In the genomic region with DNA sequence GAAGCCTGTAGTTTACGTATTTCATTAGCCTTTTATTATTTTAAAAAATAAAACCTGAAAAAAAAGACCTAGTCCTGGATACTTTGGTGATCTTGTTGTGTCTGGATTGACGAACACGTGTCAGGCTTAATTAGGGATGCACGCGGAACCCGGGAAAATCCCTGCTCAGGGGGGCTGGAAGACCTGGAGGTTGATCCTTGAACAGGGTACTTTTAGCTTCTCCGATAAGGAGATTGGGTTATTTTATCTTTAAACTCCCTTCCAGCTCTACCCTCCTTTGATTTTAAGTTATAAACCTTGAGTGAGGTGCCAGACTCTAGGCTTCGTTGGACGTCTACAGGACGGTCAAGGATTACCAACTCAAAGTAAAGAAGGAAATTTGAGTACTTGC, we compare ENCODE assay signal across 8 cellular contexts. TPM values are rescaled to one million over a fixed set of nuclear protein-coding genes. Genes with fewer than 3 reads are reported as not detected.
DNase-seq lines count a peak whose midpoint lies in the region; ATAC-seq, FAIRE-seq and TF ChIP-seq lines count a peak whose summit lies in the region.

No MANE protein-coding gene starts in this region.

- H3K9me3 Mint-ChIP-seq in astrocyte (ENCODE audit: unreplicated experiment) (no peaks in the 10 kb centered on the region), type B pancreatic cell (peaks cover 8% of the 10 kb centered on the region)

- H3K9me3 ChIP-seq in astrocyte (ENCODE audit: insufficient read depth, low read depth, low read length): peaks cover 1% of the 10 kb centered on the region
- H3K9me3 ChIP-seq in right lobe of liver: no peaks in the 10 kb centered on the region

- DNase-seq in DMS153 treated with DMSO at 0.1 percent for 48 hours (lab: John Stamatoyannopoulos, UW; ENCODE audit: unreplicated experiment) (peak; percentile 70), DMS153 (lab: John Stamatoyannopoulos, UW) (no peak), astrocyte (ENCODE audit: low read depth) (no peak), right lobe of liver (no peak), type B pancreatic cell (ENCODE audit: extremely low spot score, unreplicated experiment) (no peak)
- DNase-seq in activated CD4-positive, CD25-positive, alpha-beta regulatory T cell (lab: John Stamatoyannopoulos, UW): no peak

- peaks cover 8% of the 10 kb centered on the region for H3K4me1 ChIP-seq in astrocyte (ENCODE audit: insufficient read depth, low read length)
- peaks cover 0 to 20% (median 4%) of the 10 kb centered on the region in 4 donors for H3K4me1 ChIP-seq in right lobe of liver

- H4K20me1 ChIP-seq in astrocyte (ENCODE audit: insufficient read depth, low read length): peaks cover 8% of the 10 kb centered on the region

- H3K9ac ChIP-seq in astrocyte (ENCODE audit: low read length): peak overlapping the region; percentile 88

- TF ChIP-seq CTCF in astrocyte (IDR thresholded peaks at IDR 0.05; ENCODE audit: insufficient read depth, low read depth, low read length) (no peak), right lobe of liver (IDR thresholded peaks at IDR 0.05) (no peak), type B pancreatic cell (conservative IDR thresholded peaks at IDR 0.05) (no peak)

- intact Hi-C loops in right lobe of liver (cut with DNase I): no loop called here

- peak overlapping the region; percentile 3 for H3K27ac ChIP-seq in astrocyte (ENCODE audit: low read depth, low read length)
- H3K27ac ChIP-seq in right lobe of liver: no peak overlapping the region

- H3K4me1 Mint-ChIP-seq in astrocyte (ENCODE audit: low read depth, unreplicated experiment) (peaks cover 13% of the 10 kb centered on the region), type B pancreatic cell (ENCODE audit: unreplicated experiment) (peaks cover 24% of the 10 kb centered on the region)

- peak overlapping the region; percentile 96 for H2AFZ ChIP-seq in astrocyte (ENCODE audit: low read depth, low read length)

- H3K27me3 ChIP-seq in astrocyte (ENCODE audit: insufficient read depth, low read length) (no peaks in the 10 kb centered on the region), right lobe of liver (no peaks in the 10 kb centered on the region)

- WGBS in right lobe of liver (ENCODE audit: insufficient coverage, low coverage, low lambda C conversion rate, missing lambda C conversion rate): 7% methylated on average over 10 of the region's 10 CpGs

- peaks cover 10% of the 10 kb centered on the region for H3K36me3 ChIP-seq in astrocyte (ENCODE audit: insufficient read depth, low read length)
- H3K36me3 ChIP-seq in right lobe of liver: peaks cover 0 to 13% (median 3%) of the 10 kb centered on the region in 4 donors

- ATAC-seq in HG03135 (IDR thresholded peaks at IDR 0.05; ENCODE audit: unreplicated experiment) (peak; percentile 7), right lobe of liver (peak; percentile 1 to 8 (median 4)), HG03442 (IDR thresholded peaks at IDR 0.05; ENCODE audit: unreplicated experiment) (no peak)

- H3K4me3 ChIP-seq in astrocyte (ENCODE audit: insufficient read depth, low read depth, low read length): peak overlapping the region; percentile 89
- peak overlapping the region; percentile 90 to 97 (median 94) for H3K4me3 ChIP-seq in right lobe of liver

- peak overlapping the region; percentile 96 for H3K4me3 Mint-ChIP-seq in astrocyte (ENCODE audit: unreplicated experiment)
- H3K4me3 Mint-ChIP-seq in type B pancreatic cell: peak overlapping the region; percentile 97

- H3K27ac Mint-ChIP-seq in astrocyte (ENCODE audit: unreplicated experiment) (no peak overlapping the region), type B pancreatic cell (peak overlapping the region; percentile 45)

- H3K27me3 Mint-ChIP-seq in astrocyte (ENCODE audit: low read depth, unreplicated experiment) (no peaks in the 10 kb centered on the region), type B pancreatic cell (no peaks in the 10 kb centered on the region)

- H3K36me3 Mint-ChIP-seq in astrocyte (ENCODE audit: low read depth, unreplicated experiment) (peaks cover 17% of the 10 kb centered on the region), type B pancreatic cell (peaks cover 24% of the 10 kb centered on the region)

- H3K4me2 ChIP-seq in astrocyte (ENCODE audit: low read length): peak overlapping the region; percentile 100

- H3K79me2 ChIP-seq in astrocyte (ENCODE audit: insufficient read depth, low read length): peaks cover 28% of the 10 kb centered on the region

- TF ChIP-seq POLR2A in right lobe of liver (IDR thresholded peaks at IDR 0.05): no peak

- FAIRE-seq in astrocyte (lab: Jason Lieb, UNC): no peak

RNA-seq across cellular contexts. Expression of gene ZNF691, which starts 0.6 kb away (rescaled TPM):
- total RNA-seq in astrocyte (5.8 and 6.3 TPM in 2 replicates), right lobe of liver (1 to 10 TPM; 5.0 to 9.5 (median 7.2) TPM), type B pancreatic cell (ENCODE audit: low replicate concordance) (11.2 and 18.0 TPM in 2 replicates)

RNA-seq across cellular contexts. Expression of gene SVBP, which starts 28.7 kb away (rescaled TPM):
- total RNA-seq in astrocyte: 19.7 and 28.1 TPM in 2 replicates
- 10 to 100 TPM in 3 of 6 experiments, 1 to 10 TPM in 3; 6.0 to 12.8 (median 10.6) TPM for total RNA-seq in right lobe of liver
- 31.3 and 42.9 TPM in 2 replicates for total RNA-seq in type B pancreatic cell (ENCODE audit: low replicate concordance)

RNA-seq across cellular contexts. Expression of gene ERMAP, which starts 28.9 kb away (rescaled TPM):
- total RNA-seq in astrocyte: 8.9 and 9.2 TPM in 2 replicates
- 10 to 100 TPM in 4 of 6 experiments, 1 to 10 TPM in 2; 6.6 to 16.2 (median 13.9) TPM for total RNA-seq in right lobe of liver
- total RNA-seq in type B pancreatic cell (ENCODE audit: low replicate concordance): 8.4 and 10.3 TPM in 2 replicates
